In the genomic region with DNA sequence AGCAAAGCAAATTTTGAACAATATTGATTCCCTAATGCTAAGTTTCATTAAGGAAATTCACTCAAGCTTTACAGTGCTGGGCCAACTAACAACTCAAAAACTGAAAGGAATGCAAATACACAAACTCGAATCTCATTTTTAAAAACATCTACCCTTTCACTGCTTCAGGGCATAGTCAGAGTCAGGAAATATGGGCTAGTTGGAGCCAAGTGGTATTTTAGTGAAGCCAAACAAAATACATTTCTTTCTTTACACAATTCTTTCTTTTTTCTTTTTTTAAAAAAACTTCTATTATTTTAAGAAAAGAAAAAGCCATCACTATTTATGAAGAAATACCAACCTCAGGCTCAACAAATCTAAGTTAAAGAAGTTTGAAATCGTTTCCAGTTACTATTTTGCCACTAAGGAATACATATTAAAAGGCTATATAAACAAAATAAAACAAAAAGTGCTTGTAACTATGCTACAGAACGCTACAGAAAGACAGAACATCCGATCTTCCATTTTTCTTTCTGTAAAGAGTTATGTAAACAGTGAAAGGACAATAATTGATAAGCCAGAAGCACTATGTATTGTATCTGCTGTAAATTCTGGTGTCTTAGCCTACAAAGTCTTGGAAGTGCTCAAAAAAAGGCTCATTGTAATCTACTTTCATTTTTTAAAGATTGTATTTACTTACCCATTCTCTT, we compare ENCODE assay signal across 16 cellular contexts.
DNase-seq lines count a peak whose midpoint lies in the region; ATAC-seq and TF ChIP-seq lines count a peak whose summit lies in the region.
"Had no signal": no experiment of that assay in that cellular context is flagged by ENCODE, and none has a peak within 500 bp of the region (broad histone marks: within the 10 kb centered on the region; RNA-seq: fewer than 3 reads in every experiment).

No MANE protein-coding gene starts in this region.

- H3K36me3 Mint-ChIP-seq in activated T-cell treated with anti-CD3 and anti-CD28 coated beads, Interleukin-2, amount 50 U/mL, for 72 hours (ENCODE audit: insufficient read depth in 2 of 2) = peaks cover 0 to 6% of the 10 kb centered on the region in 2 donors
- H3K36me3 Mint-ChIP-seq in T-helper 17 cell (ENCODE audit: low read depth) = no peaks in the 10 kb centered on the region

- TF ChIP-seq CTCF in thoracic aorta (IDR thresholded peaks at IDR 0.05) = no peak

- H3K27me3 Mint-ChIP-seq in activated T-cell treated with anti-CD3 and anti-CD28 coated beads, Interleukin-2, amount 50 U/mL, for 72 hours (ENCODE audit: low read depth) = no peaks in the 10 kb centered on the region
- no peaks in the 10 kb centered on the region for H3K27me3 Mint-ChIP-seq in T-helper 17 cell
- H3K27me3 Mint-ChIP-seq: activated naive CD4-positive, alpha-beta T cell treated with anti-CD3 and anti-CD28 coated beads, Interleukin-2, amount 10 ng/mL, durations not matched to agents 7 days and 5 days had no signal

- peaks cover 63% of the 10 kb centered on the region for H3K4me1 Mint-ChIP-seq in activated T-cell treated with anti-CD3 and anti-CD28 coated beads, Interleukin-2, amount 50 U/mL, for 72 hours (ENCODE audit: low read depth)
- H3K4me1 Mint-ChIP-seq in T-helper 17 cell = peaks cover 43% of the 10 kb centered on the region

- H3K27ac Mint-ChIP-seq in activated T-cell treated with anti-CD3 and anti-CD28 coated beads, Interleukin-2, amount 50 U/mL, for 72 hours = peak overlapping the region; percentile 95
- peak overlapping the region; percentile 92 for H3K27ac Mint-ChIP-seq in T-helper 17 cell
- H3K27ac Mint-ChIP-seq: activated naive CD4-positive, alpha-beta T cell treated with anti-CD3 and anti-CD28 coated beads, Interleukin-2, amount 10 ng/mL, durations not matched to agents 7 days and 5 days; T-helper 1 cell treated with Interleukin-12 subunit alpha and Interleukin-12 subunit beta and Interleukin-4 antibody, amounts not matched to agents 30 μg/mL and 1 μg/mL, for 36 hours had no signal

- H3K4me3 ChIP-seq in thoracic aorta = peak overlapping the region; percentile 54
- H3K4me3 ChIP-seq: cardiac muscle cell, pancreas had no signal

- H3K36me3 ChIP-seq in thoracic aorta = no peaks in the 10 kb centered on the region
- H3K36me3 ChIP-seq: cardiac muscle cell, pancreas had no signal

- peaks cover 0 to 2% of the 10 kb centered on the region in 2 donors for H3K9me3 Mint-ChIP-seq in activated T-cell treated with anti-CD3 and anti-CD28 coated beads, Interleukin-2, amount 50 U/mL, for 72 hours
- H3K9me3 Mint-ChIP-seq: activated naive CD4-positive, alpha-beta T cell treated with anti-CD3 and anti-CD28 coated beads, Interleukin-2, amount 10 ng/mL, durations not matched to agents 7 days and 5 days had no signal

- H3K4me1 ChIP-seq in thoracic aorta (ENCODE audit: control insufficient read depth in 1 of 2, low read depth in 2 of 2) = peaks cover 9 to 24% of the 10 kb centered on the region in 2 donors

- H3K27me3 ChIP-seq in thoracic aorta (replicated peaks; ENCODE audit: insufficient read depth) = no peaks in the 10 kb centered on the region
- H3K27me3 ChIP-seq: cardiac muscle cell, pancreas had no signal

- peak overlapping the region; percentile 26 to 51 for H3K27ac ChIP-seq in thoracic aorta
- H3K27ac ChIP-seq: cardiac muscle cell, pancreas had no signal

- ATAC-seq in activated T-cell treated with anti-CD3 and anti-CD28 coated beads, Interleukin-2, amount 50 U/mL, for 72 hours (replicated peaks in 1 of 2) = no peak
- ATAC-seq in T-helper 17 cell = no peak
- no peak for ATAC-seq in thoracic aorta (ENCODE audit: insufficient number of reproducible peaks, low FRiP score, low read depth)
- ATAC-seq in HG02623 (IDR thresholded peaks at IDR 0.05; ENCODE audit: unreplicated experiment) = no peak
- ATAC-seq in HG03159 (IDR thresholded peaks at IDR 0.05; ENCODE audit: unreplicated experiment) = no peak
- ATAC-seq: pancreas had no signal

- H3K9me3 ChIP-seq in T-helper 17 cell (ENCODE audit: control insufficient read depth, low read length, poor library complexity, severe bottlenecking) (no peaks in the 10 kb centered on the region), thoracic aorta (no peaks in the 10 kb centered on the region)
- H3K9me3 ChIP-seq: pancreas had no signal

- DNase-seq in activated T-cell treated with anti-CD3 and anti-CD28 coated beads, Interleukin-2, amount 50 U/mL, for 72 hours = no peak
- DNase-seq in activated T-cell treated with anti-CD3 and anti-CD28 coated beads, Interleukin-2, amount 50 U/mL, for 48 hours = no peak
- DNase-seq in T-helper 17 cell (no peak), fibroblast of gingiva (ENCODE audit: low read depth) (peak; percentile 83), thoracic aorta (ENCODE audit: low spot score) (no peak), NCI-H1694 treated with DMSO at 0.1 percent for 48 hours (lab: John Stamatoyannopoulos, UW) (no peak)
- DNase-seq: activated naive CD4-positive, alpha-beta T cell treated with anti-CD3 and anti-CD28 coated beads, Interleukin-2, amount 10 ng/mL, durations not matched to agents 7 days and 5 days; GOT3; NCI-H2107; NCI-H69; pancreas; RPMI8226 had no signal

- peak overlapping the region; percentile 33 to 94 for H3K4me3 Mint-ChIP-seq in activated T-cell treated with anti-CD3 and anti-CD28 coated beads, Interleukin-2, amount 50 U/mL, for 72 hours
- H3K4me3 Mint-ChIP-seq in T-helper 17 cell = peak overlapping the region; percentile 87
- H3K4me3 Mint-ChIP-seq: activated naive CD4-positive, alpha-beta T cell treated with anti-CD3 and anti-CD28 coated beads, Interleukin-2, amount 10 ng/mL, durations not matched to agents 7 days and 5 days; T-helper 1 cell treated with Interleukin-12 subunit alpha and Interleukin-12 subunit beta and Interleukin-4 antibody, amounts not matched to agents 30 μg/mL and 1 μg/mL, for 36 hours had no signal
